In genomic region chr7:87003872-87004798, GRCh38 we compare ENCODE assay signal across 11 cellular contexts. TPM values are rescaled to one million over a fixed set of nuclear protein-coding genes. Genes with fewer than 3 reads are reported as not detected.
DNase-seq lines count a peak whose midpoint lies in the region; ATAC-seq, FAIRE-seq and TF ChIP-seq lines count a peak whose summit lies in the region.
"Had no signal": no experiment of that assay in that cellular context is flagged by ENCODE, and none has a peak within 500 bp of the region (broad histone marks: within the 10 kb centered on the region; RNA-seq: fewer than 3 reads in every experiment).

No MANE protein-coding gene starts in this region.

- intact Hi-C loops in CD4-positive, alpha-beta T cell (cut with DNase I, micrococcal nuclease) = no loop called here

- H3K9me3 ChIP-seq in right atrium auricular region = no peaks in the 10 kb centered on the region
- H3K9me3 ChIP-seq in small intestine (ENCODE audit: control insufficient read depth, low read depth) = no peaks in the 10 kb centered on the region
- no peaks in the 10 kb centered on the region for H3K9me3 ChIP-seq in CD4-positive, alpha-beta T cell (ENCODE audit: control insufficient read depth, low read length)
- H3K9me3 ChIP-seq: thyroid gland had no signal

- peak; percentile 78 for ATAC-seq in GM21619 (IDR thresholded peaks at IDR 0.05; ENCODE audit: unreplicated experiment)
- ATAC-seq in T-cell (replicated peaks in 1 of 4) = no peak
- no peak for ATAC-seq in CD4-positive, alpha-beta T cell (ENCODE audit: poor library complexity)

- peaks cover 4 to 10% of the 10 kb centered on the region in 2 donors for H3K27me3 Mint-ChIP-seq in T-cell
- peaks cover 27% of the 10 kb centered on the region for H3K27me3 Mint-ChIP-seq in CD4-positive, alpha-beta T cell

- H3K4me1 Mint-ChIP-seq in T-cell = peaks cover 0 to 27% (median 22%) of the 10 kb centered on the region in 3 donors
- peaks cover 8% of the 10 kb centered on the region for H3K4me1 Mint-ChIP-seq in CD4-positive, alpha-beta T cell (ENCODE audit: low read depth)

- POLR2A ChIA-PET in T-cell (lab: Charles Lee) = no interaction called here
- POLR2A ChIA-PET in CD4-positive, alpha-beta T cell (lab: Charles Lee) = interaction anchor here (0.9 kb wide), 2 partner anchors 9 to 10 kb away, joined by 3 to 6 read pairs; no protein-coding TSS in a partner anchor

- H3K4me3 Mint-ChIP-seq in T-cell = peak overlapping the region; percentile 1 to 37 (median 22)
- H3K4me3 Mint-ChIP-seq in CD4-positive, alpha-beta T cell = no peak overlapping the region
- H3K4me3 Mint-ChIP-seq: activated naive CD8-positive, alpha-beta T cell treated with anti-CD3 and anti-CD28 coated beads, Interleukin-2, amount 10 ng/mL, durations not matched to agents 7 days and 5 days had no signal

- WGBS in small intestine, 3 donors = 44 to 60% (median 55%) methylated on average over 9 of the region's 9 CpGs

- no peak for TF ChIP-seq CTCF in C4-2B (conservative IDR thresholded peaks at IDR 0.05)
- TF ChIP-seq CTCF in right atrium auricular region (IDR thresholded peaks at IDR 0.05) = no peak
- TF ChIP-seq CTCF in CD4-positive, alpha-beta T cell (IDR thresholded peaks at IDR 0.05) = no peak

- in situ Hi-C loops in G401 (cut with HindIII; ENCODE audit: low sequenced_read_pairs) = no loop called here

- no peaks in the 10 kb centered on the region for H3K36me3 Mint-ChIP-seq in T-cell
- H3K36me3 Mint-ChIP-seq in CD4-positive, alpha-beta T cell (ENCODE audit: low read depth) = no peaks in the 10 kb centered on the region
- H3K36me3 Mint-ChIP-seq: activated naive CD8-positive, alpha-beta T cell treated with anti-CD3 and anti-CD28 coated beads, Interleukin-2, amount 10 ng/mL, durations not matched to agents 7 days and 5 days had no signal

- no peaks in the 10 kb centered on the region for H3K9me3 Mint-ChIP-seq in T-cell
- no peaks in the 10 kb centered on the region for H3K9me3 Mint-ChIP-seq in CD4-positive, alpha-beta T cell
- H3K9me3 Mint-ChIP-seq: activated naive CD8-positive, alpha-beta T cell treated with anti-CD3 and anti-CD28 coated beads, Interleukin-2, amount 10 ng/mL, durations not matched to agents 7 days and 5 days had no signal

- H3K27ac Mint-ChIP-seq in T-cell = no peak overlapping the region
- no peak overlapping the region for H3K27ac Mint-ChIP-seq in CD4-positive, alpha-beta T cell

- DNase-seq in T-cell (no peak), right atrium auricular region (ENCODE audit: low spot score) (no peak), small intestine (no peak), G401 (ENCODE audit: low spot score) (no peak)
- no peak for DNase-seq in CD4-positive, alpha-beta T cell
- DNase-seq in NK-92 treated with Interleukin-12 subunit alpha and Interleukin-12 subunit beta, amount 100 ng/mL, for 24 hours (lab: John Stamatoyannopoulos, UW) = no peak
- DNase-seq: activated naive CD8-positive, alpha-beta T cell treated with anti-CD3 and anti-CD28 coated beads, Interleukin-2, amount 10 ng/mL, durations not matched to agents 7 days and 5 days; thyroid gland; WERI-Rb-1 had no signal

- H3K27me3 ChIP-seq in right atrium auricular region (no peaks in the 10 kb centered on the region), small intestine (ENCODE audit: control insufficient read depth in 2 of 2, insufficient read depth in 2 of 2, low read length in 2 of 2) (no peaks in the 10 kb centered on the region)
- no peaks in the 10 kb centered on the region for H3K27me3 ChIP-seq in CD4-positive, alpha-beta T cell (ENCODE audit: control insufficient read depth, insufficient read depth, low read length)
- H3K27me3 ChIP-seq: thyroid gland had no signal

- H3K36me3 ChIP-seq in right atrium auricular region (no peaks in the 10 kb centered on the region), small intestine (ENCODE audit: control insufficient read depth in 2 of 2, insufficient read depth in 2 of 2, low read length in 2 of 2) (no peaks in the 10 kb centered on the region)
- H3K36me3 ChIP-seq: thyroid gland, WERI-Rb-1 had no signal

- CTCF ChIA-PET in T-cell (lab: Charles Lee) = interaction anchor here (0.7 to 1.5 kb wide), 3 partner anchors 10 to 25 kb away, joined by 3 read pairs; no protein-coding TSS in a partner anchor
- CTCF ChIA-PET in CD4-positive, alpha-beta T cell (lab: Charles Lee) = interaction anchor here (1.3 kb wide), 1 partner anchor 9 kb away, joined by 3 read pairs; no protein-coding TSS in a partner anchor

- FAIRE-seq in small intestine (lab: Jason Lieb, UNC) = no peak

- H3K27ac ChIP-seq in C4-2B = peak overlapping the region; percentile 14; the same call in 1 of the 2 replicates
- H3K27ac ChIP-seq in right atrium auricular region = peak overlapping the region; percentile 39 to 58
- no peak overlapping the region for H3K27ac ChIP-seq in small intestine (ENCODE audit: low read depth in 1 of 2, low read length in 1 of 2)
- no peak overlapping the region for H3K27ac ChIP-seq in CD4-positive, alpha-beta T cell (ENCODE audit: low read depth, low read length)
- H3K27ac ChIP-seq: thyroid gland, WERI-Rb-1 had no signal

- peak overlapping the region in 1 of 2 donors; percentile 12 for H3K4me3 ChIP-seq in right atrium auricular region
- no peak overlapping the region for H3K4me3 ChIP-seq in small intestine (ENCODE audit: low read depth in 1 of 2, low read length in 2 of 2)
- H3K4me3 ChIP-seq: thyroid gland had no signal

- H3K4me1 ChIP-seq in right atrium auricular region = peaks cover 0 to 35% of the 10 kb centered on the region in 2 donors
- H3K4me1 ChIP-seq in small intestine (ENCODE audit: control insufficient read depth in 2 of 2, insufficient read depth in 1 of 2, low read depth in 1 of 2, low read length in 1 of 2) = no peaks in the 10 kb centered on the region

RNA-seq across cellular contexts. Expression of gene ELAPOR2, which starts 55.3 kb away (rescaled TPM):
- total RNA-seq in T-cell (10 to 100 TPM in 3 of 5 donors, 1 to 10 TPM in 2; 3.8 to 15.9 (median 10.8) TPM), right atrium auricular region (1 to 10 TPM; 4.0 to 9.1 TPM)
- polyA plus RNA-seq in small intestine = 1 to 10 TPM in 1 of 3 donors, not detected in 2; 2.6 TPM
- 1 to 10 TPM; 7.2 to 7.7 TPM for total RNA-seq in CD4-positive, alpha-beta T cell
- 28.7 and 50.1 TPM in 2 replicates for total RNA-seq in G401 (2014; rRNA removed; shearing (Covaris generic))

Comparison
In these comparisons a context has a peak if more than half of its experiments do, and no peak if none do; other contexts are left out.
1. H3K27ac ChIP-seq: peak in C4-2B (single experiment) and right atrium auricular region (2 of 2); none in small intestine (0 of 2) and CD4-positive, alpha-beta T cell (single experiment).